11 cellular contexts compared by ENCODE assay signal in the genomic region with DNA sequence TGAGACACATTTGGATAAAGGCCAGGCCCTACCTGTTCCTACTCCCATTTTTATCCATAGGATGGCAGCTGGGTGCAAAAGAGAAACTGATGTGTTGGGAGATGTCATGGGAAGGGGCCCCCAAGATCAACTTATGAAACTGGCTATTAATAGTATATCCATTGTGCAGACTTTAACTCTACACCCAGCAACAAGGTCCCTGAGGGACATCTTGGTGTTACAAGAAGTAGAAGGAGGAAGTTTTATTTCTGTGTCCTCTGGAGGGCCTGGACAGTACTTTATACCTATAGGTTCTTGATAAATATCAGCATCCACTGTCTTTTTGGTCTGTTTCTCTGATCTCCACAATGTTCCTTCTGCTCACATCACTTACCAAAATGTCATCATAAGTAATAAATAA.
"Had no signal": no experiment of that assay in that cellular context is flagged by ENCODE, and none has a peak within 500 bp of the region (broad histone marks: within the 10 kb centered on the region; RNA-seq: fewer than 3 reads in every experiment).

No MANE protein-coding gene starts in this region.

- H3K9ac ChIP-seq: parathyroid adenoma had no signal

- H3K27ac ChIP-seq: brain microvascular endothelial cell, parathyroid adenoma had no signal

- DNase-seq: activated CD4-positive, alpha-beta memory T cell treated with anti-CD3 and anti-CD28 coated beads for 36 hours; activated CD8-positive, alpha-beta memory T cell treated with anti-CD3 and anti-CD28 coated beads, Interleukin-2, amount 50 U/mL, for 4 hours; brain microvascular endothelial cell; effector memory CD4-positive, alpha-beta T cell; hippocampal formation; mammary epithelial cell; naive thymus-derived CD8-positive, alpha-beta T cell; SW 1271 had no signal

- H3K4me1 ChIP-seq: parathyroid adenoma had no signal

- H3K36me3 ChIP-seq: brain microvascular endothelial cell had no signal

- H3K27me3 Mint-ChIP-seq: activated CD4-positive, alpha-beta memory T cell treated with anti-CD3 and anti-CD28 coated beads for 36 hours; activated naive CD8-positive, alpha-beta T cell; naive thymus-derived CD8-positive, alpha-beta T cell; stimulated activated memory B cell treated with anti-CD40 and anti-IgM and Interleukin-4, amounts not matched to agents 10 μg/mL and 1 μg/mL and 100 μg/mL, for 72 hours had no signal

- H3K79me2 ChIP-seq: parathyroid adenoma had no signal

- H3K27me3 ChIP-seq: brain microvascular endothelial cell had no signal

- H2AFZ ChIP-seq: parathyroid adenoma had no signal

- H3K4me3 Mint-ChIP-seq: stimulated activated memory B cell treated with anti-CD40 and anti-IgM and Interleukin-4, amounts not matched to agents 10 μg/mL and 1 μg/mL and 100 μg/mL, for 72 hours had no signal
